In genomic region chr4:180664766-180665368, GRCh38 we compare ENCODE assay signal across 8 cellular contexts.
DNase-seq lines count a peak whose midpoint lies in the region; ATAC-seq and TF ChIP-seq lines count a peak whose summit lies in the region.

No MANE protein-coding gene starts in this region.

- H3K36me3 Mint-ChIP-seq in Calu3 (ENCODE audit: insufficient read depth, unreplicated experiment) (no peaks in the 10 kb centered on the region), activated B cell treated with CpG ODN at 0.5 μM for 24 hours (ENCODE audit: low read depth) (no peaks in the 10 kb centered on the region), endodermal cell (ENCODE audit: low read depth) (no peaks in the 10 kb centered on the region)

- H3K4me1 ChIP-seq in endodermal cell (ENCODE audit: control insufficient read depth, insufficient read depth, low read length) = no peaks in the 10 kb centered on the region

- H3K27me3 Mint-ChIP-seq in Calu3 (ENCODE audit: unreplicated experiment) = no peaks in the 10 kb centered on the region
- no peaks in the 10 kb centered on the region for H3K27me3 Mint-ChIP-seq in activated B cell treated with CpG ODN at 0.5 μM for 24 hours
- H3K27me3 Mint-ChIP-seq in endodermal cell (ENCODE audit: insufficient read depth) = no peaks in the 10 kb centered on the region

- no peak overlapping the region for H3K4me3 ChIP-seq in endodermal cell (ENCODE audit: low read length)

- no peaks in the 10 kb centered on the region for H3K9me3 Mint-ChIP-seq in Calu3 (ENCODE audit: low read depth, unreplicated experiment)
- H3K9me3 Mint-ChIP-seq in activated B cell treated with CpG ODN at 0.5 μM for 24 hours = no peaks in the 10 kb centered on the region
- no peaks in the 10 kb centered on the region for H3K9me3 Mint-ChIP-seq in endodermal cell

- DNase-seq in Calu3 = peak; percentile 72
- DNase-seq in NCI-H2196 treated with DMSO at 0.1 percent for 48 hours (lab: John Stamatoyannopoulos, UW; ENCODE audit: unreplicated experiment) = peak; percentile 16
- DNase-seq in activated B cell treated with CpG ODN at 0.5 μM for 24 hours = no peak
- DNase-seq in endodermal cell = peak; percentile 88
- peak; percentile 85 for DNase-seq in midbrain (lab: John Stamatoyannopoulos, UW)
- DNase-seq in superior temporal gyrus (ENCODE audit: extremely low spot score) = peak; percentile 99

- H3K27ac ChIP-seq in endodermal cell (ENCODE audit: low read depth, low read length) = no peak overlapping the region

- peak; percentile 68 for ATAC-seq in GM19328 (IDR thresholded peaks at IDR 0.05; ENCODE audit: unreplicated experiment)
- ATAC-seq in HG03342 (IDR thresholded peaks at IDR 0.05; ENCODE audit: unreplicated experiment) = peak; percentile 88
- peak; percentile 42 for ATAC-seq in activated B cell treated with CpG ODN at 0.5 μM for 24 hours (ENCODE audit: low read depth)

- H3K27me3 ChIP-seq in endodermal cell (ENCODE audit: control insufficient read depth, insufficient read depth, low read length, poor library complexity, severe bottlenecking) = no peaks in the 10 kb centered on the region

- POLR2A ChIA-PET in activated B cell treated with CpG ODN at 0.5 μM for 24 hours (lab: Charles Lee) = no interaction called here

- 0 to 26% methylated on average over 3 to 5 of the region's 5 CpGs for whole genome bisulfite sequencing in endodermal cell (ENCODE audit: insufficient coverage in 1 of 2, insufficient read length in 1 of 2), 2 experiments

- TF ChIP-seq CTCF in Calu3 (IDR thresholded peaks at IDR 0.05; ENCODE audit: unreplicated experiment) = peak; percentile 18
- TF ChIP-seq CTCF in activated B cell treated with CpG ODN at 0.5 μM for 24 hours (IDR thresholded peaks at IDR 0.05) = peak; percentile 88
- peak; percentile 91 for TF ChIP-seq CTCF in endodermal cell (conservative IDR thresholded peaks at IDR 0.05)

- H3K27ac Mint-ChIP-seq in Calu3 (ENCODE audit: unreplicated experiment) (no peak overlapping the region), activated B cell treated with CpG ODN at 0.5 μM for 24 hours (no peak overlapping the region), endodermal cell (no peak overlapping the region)

- no peaks in the 10 kb centered on the region for H3K36me3 ChIP-seq in endodermal cell (ENCODE audit: control insufficient read depth, insufficient read depth, low read length)

- H3K4me3 Mint-ChIP-seq in Calu3 (ENCODE audit: low read depth, unreplicated experiment) (no peak overlapping the region), activated B cell treated with CpG ODN at 0.5 μM for 24 hours (no peak overlapping the region), endodermal cell (no peak overlapping the region)

- H3K4me1 Mint-ChIP-seq in Calu3 (ENCODE audit: low read depth, unreplicated experiment) = peaks cover 8% of the 10 kb centered on the region
- no peaks in the 10 kb centered on the region for H3K4me1 Mint-ChIP-seq in activated B cell treated with CpG ODN at 0.5 μM for 24 hours
- H3K4me1 Mint-ChIP-seq in endodermal cell = peaks cover 10% of the 10 kb centered on the region

- intact Hi-C loops in Calu3 (cut with micrococcal nuclease; ENCODE audit: unreplicated experiment) (loop anchor here (1.0 to 10.0 kb wide), 6 partner anchors 167 to 863 kb away; no protein-coding TSS in a partner anchor), activated B cell treated with CpG ODN at 0.5 μM for 24 hours (cut with micrococcal nuclease) (no loop called here)

- no TSS peak for BruUV-seq in Calu3 (replicated peaks; lab: Mats Ljungman, UMichigan)

- H3K9me3 ChIP-seq in endodermal cell (ENCODE audit: control insufficient read depth, low read length) = no peaks in the 10 kb centered on the region

- H3K9ac ChIP-seq in endodermal cell (ENCODE audit: extremely low read depth, low read length, poor library complexity, severe bottlenecking) = no peak overlapping the region

- CTCF ChIA-PET in Calu3 (lab: Charles Lee) (interaction anchor here (0.6 kb wide), 1 partner anchor 91 kb away, joined by 4 read pairs; no protein-coding TSS in a partner anchor), activated B cell treated with CpG ODN at 0.5 μM for 24 hours (lab: Charles Lee) (interaction anchor here (0.5 to 1.6 kb wide), 8 partner anchors 9 to 1767 kb away, joined by 3 to 5 read pairs (median 4); no protein-coding TSS in a partner anchor)

Comparison
In these comparisons a context has a peak if more than half of its experiments do, and no peak if none do; other contexts are left out.
1. CTCF ChIP-seq: peak in every context shown above with its lines; median percentile 91 in endodermal cell; 88 in activated B cell treated with CpG ODN at 0.5 μM for 24 hours; 18 in Calu3.